ENCODE assay signal across 26 cellular contexts in genomic region chr1:206788487-206789050, GRCh38. TPM values are rescaled to one million over a fixed set of nuclear protein-coding genes. Genes with fewer than 3 reads are reported as not detected.
DNase-seq lines count a peak whose midpoint lies in the region; ATAC-seq, FAIRE-seq and TF ChIP-seq lines count a peak whose summit lies in the region.
"Had no signal": no experiment of that assay in that cellular context is flagged by ENCODE, and none has a peak within 500 bp of the region (broad histone marks: within the 10 kb centered on the region; RNA-seq: fewer than 3 reads in every experiment).

No MANE protein-coding gene starts in this region.

- no TSS peak for BruUV-seq in IMR-90 (replicated peaks; lab: Mats Ljungman, UMichigan)
- BruUV-seq in K562 (replicated peaks; lab: Mats Ljungman, UMichigan): no TSS peak

- H2BK15ac ChIP-seq in IMR-90 (ENCODE audit: low read depth, low read length): no peak overlapping the region

- H3K4me1 ChIP-seq in IMR-90 (ENCODE audit: control insufficient read depth, insufficient read depth, low read length) (peaks cover 5% of the 10 kb centered on the region), K562 (replicated peaks in 1 of 2; ENCODE audit: control insufficient read depth in 2 of 2, insufficient read depth in 2 of 2, low read length in 2 of 2) (no peaks in the 10 kb centered on the region; a peak in 1 of 5 replicates)
- H3K4me1 ChIP-seq: BE2C had no signal

- dilution Hi-C loops in IMR-90 (cut with HindIII; ENCODE audit: low sequenced_read_pairs, unreplicated experiment): no loop called here

- no peak overlapping the region for H2BK5ac ChIP-seq in IMR-90 (ENCODE audit: low read depth, low read length, poor library complexity, severe bottlenecking)

- no peaks in the 10 kb centered on the region for H3K79me1 ChIP-seq in IMR-90 (ENCODE audit: low read depth in 1 of 2, low read length in 2 of 2)

- no peak overlapping the region for H3K56ac ChIP-seq in IMR-90 (ENCODE audit: extremely low read depth, insufficient read depth, low read length)

- H3K4me1 Mint-ChIP-seq in stimulated activated naive B cell treated with anti-CD40 and anti-IgM and Interleukin-4, amounts not matched to agents 10 μg/mL and 1 μg/mL and 100 μg/mL, for 72 hours: peaks cover 67 to 89% of the 10 kb centered on the region in 2 donors
- H3K4me1 Mint-ChIP-seq in progenitor cell of endocrine pancreas (ENCODE audit: low read depth): no peaks in the 10 kb centered on the region

- H3K9ac ChIP-seq in IMR-90 (ENCODE audit: low read depth, low read length) (no peak overlapping the region), K562 (ENCODE audit: insufficient read depth in 1 of 2, low read depth in 2 of 2, low read length in 2 of 2) (no peak overlapping the region)
- H3K9ac ChIP-seq: BLaER1 treated with 17β-estradiol and CSF1 and Interleukin-3, amounts not matched to agents 10 nM and 100 nM had no signal

- CTCF ChIA-PET in IMR-90 (lab: Yijun Ruan, JAX) (no interaction called here), K562 (lab: Yijun Ruan, JAX; ENCODE audit: low intra/inter-chr PET ratio) (no interaction called here)

- H4K20me1 ChIP-seq in IMR-90 (ENCODE audit: insufficient read depth, low read length) (no peaks in the 10 kb centered on the region), K562 (replicated peaks; ENCODE audit: control insufficient read depth, insufficient read depth, low read length) (no peaks in the 10 kb centered on the region)
- H4K20me1 ChIP-seq: BLaER1 treated with 17β-estradiol and CSF1 and Interleukin-3, amounts not matched to agents 10 nM and 100 nM had no signal

- H3K9me1 ChIP-seq in IMR-90 (ENCODE audit: insufficient read depth, low read length) (peaks cover 8% of the 10 kb centered on the region; the same call in 1 of the 2 replicates), K562 (ENCODE audit: control insufficient read depth, insufficient read depth, low read length) (no peaks in the 10 kb centered on the region)

- H3K4me2 ChIP-seq in IMR-90 (ENCODE audit: low read depth, low read length) (no peak overlapping the region), K562 (ENCODE audit: insufficient read depth, low read length) (no peak overlapping the region)
- H3K4me2 ChIP-seq: GM23338 had no signal

- H3K9me3 ChIP-seq in IMR-90 (ENCODE audit: control insufficient read depth, insufficient read depth, low read length) (no peaks in the 10 kb centered on the region), K562 (replicated peaks; ENCODE audit: control insufficient read depth, insufficient read depth, low read depth, low read length) (no peaks in the 10 kb centered on the region)
- H3K9me3 ChIP-seq: BE2C; BLaER1 treated with 17β-estradiol and CSF1 and Interleukin-3, amounts not matched to agents 10 nM and 100 nM had no signal

- FAIRE-seq in K562 (lab: Jason Lieb, UNC): no peak
- FAIRE-seq: A204.1, D721Med, G401.6 had no signal

- H3K27ac ChIP-seq in IMR-90 (ENCODE audit: insufficient read depth, low read length) (no peak overlapping the region), K562 (ENCODE audit: extremely low read depth, low read depth, low read length) (no peak overlapping the region)
- H3K27ac ChIP-seq: 22Rv1; BLaER1 treated with 17β-estradiol and CSF1 and Interleukin-3, amounts not matched to agents 10 nM and 100 nM had no signal

- H3K27me3 ChIP-seq in IMR-90 (ENCODE audit: control insufficient read depth, insufficient read depth, low read length): no peaks in the 10 kb centered on the region; the same call in 1 of the 2 replicates
- H3K27me3 ChIP-seq in K562 (ENCODE audit: control insufficient read depth in 2 of 2, insufficient read depth in 2 of 2, low read length in 2 of 2): peaks cover 60 to 68% of the 10 kb centered on the region in 2 experiments
- H3K27me3 ChIP-seq: BE2C had no signal

- H3K36me3 ChIP-seq in IMR-90 (ENCODE audit: control insufficient read depth, insufficient read depth, low read length) (no peaks in the 10 kb centered on the region), K562 (ENCODE audit: control insufficient read depth, insufficient read depth, low read length) (no peaks in the 10 kb centered on the region)
- H3K36me3 ChIP-seq: BE2C; BLaER1 treated with 17β-estradiol and CSF1 and Interleukin-3, amounts not matched to agents 10 nM and 100 nM had no signal

- TF ChIP-seq POLR2A in IMR-90 (IDR thresholded peaks at IDR 0.05; ENCODE audit: low read depth, low read length) (no peak), K562 (conservative IDR thresholded peaks at IDR 0.05) (no peak)

- no peak overlapping the region for H3K4me3 Mint-ChIP-seq in stimulated activated naive B cell treated with anti-CD40 and anti-IgM and Interleukin-4, amounts not matched to agents 10 μg/mL and 1 μg/mL and 100 μg/mL, for 72 hours
- H3K4me3 Mint-ChIP-seq in progenitor cell of endocrine pancreas (ENCODE audit: low read depth): no peak overlapping the region
- H3K4me3 Mint-ChIP-seq: CD14-positive monocyte; CD4-positive, alpha-beta T cell; GM23338; H9 had no signal

- POLR2A ChIA-PET in IMR-90 (lab: Charles Lee; ENCODE audit: unreplicated experiment) (no interaction called here), K562 (lab: Yijun Ruan, JAX) (no interaction called here)

- H2AK5ac ChIP-seq in IMR-90 (ENCODE audit: low read depth, low read length): no peak overlapping the region; the same call in 1 of the 2 replicates

- no CpG with 5 or more reads among the region's 3 CpGs for WGBS in IMR-90 (ENCODE audit: extremely low coverage in 2 of 2, insufficient read length in 1 of 2), 2 experiments
- WGBS in K562 (ENCODE audit: insufficient coverage, low coverage, missing lambda C conversion rate): 3% methylated on average over 3 of the region's 3 CpGs

- no peak for TF ChIP-seq EP300 in K562 (IDR thresholded peaks at IDR 0.05; ENCODE audit: low read length)

- TF ChIP-seq CTCF in IMR-90 (conservative IDR thresholded peaks at IDR 0.05; ENCODE audit: low read depth, low read length): no peak
- TF ChIP-seq CTCF in K562 (IDR thresholded peaks at IDR 0.05 in 2 of 3, conservative IDR thresholded peaks at IDR 0.05 in 1 of 3; ENCODE audit: insufficient read depth in 2 of 3, low read depth in 1 of 3, low read length in 3 of 3): no peak
- no peak for TF ChIP-seq CTCF in progenitor cell of endocrine pancreas (IDR thresholded peaks at IDR 0.05; ENCODE audit: unreplicated experiment)

- no peak overlapping the region for H2BK120ac ChIP-seq in IMR-90 (ENCODE audit: low read depth, low read length)

- H3K18ac ChIP-seq in IMR-90 (ENCODE audit: low read depth, low read length): no peak overlapping the region

- H4K8ac ChIP-seq in IMR-90 (ENCODE audit: low read depth in 2 of 2, low read length in 2 of 2): no peak overlapping the region

- peaks cover 0 to 2% of the 10 kb centered on the region in 2 donors for H3K9me3 Mint-ChIP-seq in stimulated activated naive B cell treated with anti-CD40 and anti-IgM and Interleukin-4, amounts not matched to agents 10 μg/mL and 1 μg/mL and 100 μg/mL, for 72 hours
- no peaks in the 10 kb centered on the region for H3K9me3 Mint-ChIP-seq in progenitor cell of endocrine pancreas (ENCODE audit: low read depth)
- H3K9me3 Mint-ChIP-seq: CD4-positive, alpha-beta T cell; CD8-positive, alpha-beta memory T cell; GM23338; H9 had no signal

- H3K79me2 ChIP-seq in K562 (ENCODE audit: control insufficient read depth, insufficient read depth, low read length): no peaks in the 10 kb centered on the region

- H2BK20ac ChIP-seq in IMR-90 (ENCODE audit: low read depth, low read length): no peak overlapping the region

- no peak overlapping the region for H4K5ac ChIP-seq in IMR-90 (ENCODE audit: low read depth, low read length)

- H2AK9ac ChIP-seq in IMR-90 (replicated peaks; ENCODE audit: low read depth, low read length, poor library complexity): no peak overlapping the region

- H3K27ac Mint-ChIP-seq in stimulated activated naive B cell treated with anti-CD40 and anti-IgM and Interleukin-4, amounts not matched to agents 10 μg/mL and 1 μg/mL and 100 μg/mL, for 72 hours: peak overlapping the region; percentile 10
- no peak overlapping the region for H3K27ac Mint-ChIP-seq in progenitor cell of endocrine pancreas
- H3K27ac Mint-ChIP-seq: CD4-positive, alpha-beta T cell; GM23338; H9 had no signal

- in situ Hi-C loops in IMR-90 (cut with MboI; ENCODE audit: low sequenced_read_pairs) (no loop called here), K562 (cut with MboI) (no loop called here)

- H3K27me3 Mint-ChIP-seq in stimulated activated naive B cell treated with anti-CD40 and anti-IgM and Interleukin-4, amounts not matched to agents 10 μg/mL and 1 μg/mL and 100 μg/mL, for 72 hours: peaks cover 0 to 4% of the 10 kb centered on the region in 2 donors
- peaks cover 22% of the 10 kb centered on the region for H3K27me3 Mint-ChIP-seq in progenitor cell of endocrine pancreas
- H3K27me3 Mint-ChIP-seq: CD4-positive, alpha-beta T cell; CD8-positive, alpha-beta memory T cell had no signal

- no peak overlapping the region for H3K4ac ChIP-seq in IMR-90 (ENCODE audit: low read depth, low read length)

- H2AFZ ChIP-seq in IMR-90 (replicated peaks; ENCODE audit: low read length, poor library complexity): no peak overlapping the region
- no peak overlapping the region for H2AFZ ChIP-seq in K562 (ENCODE audit: low read depth, low read length)
- H2AFZ ChIP-seq: GM23338 had no signal

- DNase-seq in activated CD8-positive, alpha-beta memory T cell treated with anti-CD3 and anti-CD28 coated beads for 24 hours: peak; percentile 50
- DNase-seq in activated CD8-positive, alpha-beta memory T cell treated with anti-CD3 and anti-CD28 coated beads, Interleukin-2, amount 50 U/mL, for 4 hours: no peak
- no peak for DNase-seq in IMR-90
- DNase-seq in K562 (ENCODE audit: extremely low read depth in 1 of 4, low spot score in 3 of 4): no peak
- DNase-seq in stimulated activated naive B cell treated with anti-CD40 and anti-IgM and Interleukin-4, amounts not matched to agents 10 μg/mL and 1 μg/mL and 100 μg/mL, for 72 hours: no peak
- DNase-seq in progenitor cell of endocrine pancreas (ENCODE audit: low spot score, unreplicated experiment): no peak
- DNase-seq in cerebellar nuclear complex (lab: John Stamatoyannopoulos, UW): no peak
- DNase-seq: AML-193; BE2C; CD4-positive, alpha-beta T cell; CD8-positive, alpha-beta memory T cell; DMS 273 treated with DMSO at 0.1 percent for 48 hours; DMS79 treated with DMSO at 0.1 percent for 48 hours; H9 had no signal

- H3K36me3 Mint-ChIP-seq in stimulated activated naive B cell treated with anti-CD40 and anti-IgM and Interleukin-4, amounts not matched to agents 10 μg/mL and 1 μg/mL and 100 μg/mL, for 72 hours: no peaks in the 10 kb centered on the region
- H3K36me3 Mint-ChIP-seq in progenitor cell of endocrine pancreas (ENCODE audit: insufficient read depth): no peaks in the 10 kb centered on the region
- H3K36me3 Mint-ChIP-seq: CD8-positive, alpha-beta memory T cell had no signal

- TF ChIP-seq RAD21 in IMR-90 (IDR thresholded peaks at IDR 0.05; ENCODE audit: low read length): no peak
- no peak for TF ChIP-seq RAD21 in K562 (CRISPR knock-in tag; conservative IDR thresholded peaks at IDR 0.05 in 1 of 2, IDR thresholded peaks at IDR 0.05 in 1 of 2)

- no peak overlapping the region for H3K14ac ChIP-seq in IMR-90 (replicated peaks; ENCODE audit: low read depth, low read length)

- no peak for ATAC-seq in IMR-90 (ENCODE audit: low read depth)
- ATAC-seq in K562: no peak
- no peak for ATAC-seq in stimulated activated naive B cell treated with anti-CD40 and anti-IgM and Interleukin-4, amounts not matched to agents 10 μg/mL and 1 μg/mL and 100 μg/mL, for 72 hours (replicated peaks)
- no peak for ATAC-seq in HG03097 (IDR thresholded peaks at IDR 0.05; ENCODE audit: low FRiP score, unreplicated experiment)
- ATAC-seq: GM23338, HCT116 had no signal

- intact Hi-C loops in IMR-90 (cut with micrococcal nuclease): no loop called here
- intact Hi-C loops in K562 (cut with micrococcal nuclease): no loop called here

- no peak overlapping the region for H4K91ac ChIP-seq in IMR-90 (ENCODE audit: insufficient read depth, low read depth, low read length)

- no peak overlapping the region for H3K4me3 ChIP-seq in IMR-90 (ENCODE audit: insufficient read depth, low read depth, low read length)
- H3K4me3 ChIP-seq in K562: no peak overlapping the region
- H3K4me3 ChIP-seq: BLaER1 treated with 17β-estradiol and CSF1 and Interleukin-3, amounts not matched to agents 10 nM and 100 nM; GM23338 had no signal

- 0 out of 2 replicates have a peak overlapping the region, but pooled peaks have one; percentile 9 for H3K23ac ChIP-seq in IMR-90 (ENCODE audit: low read depth, low read length)

RNA-seq across cellular contexts. Expression of gene IL10, which starts 16.3 kb away (rescaled TPM):
- not detected in 2 replicates for total RNA-seq in IMR-90 (2012; rRNA removed)
- not detected in 2 replicates for polyA plus RNA-seq in IMR-90 (2012; rRNA removed)
- not detected in 2 replicates for polyA plus RNA-seq in IMR-90 (2012; cell fraction: cytosol; rRNA removed)
- polyA plus RNA-seq in IMR-90 (2012; cell fraction: nucleus; rRNA removed; ENCODE audit: low replicate concordance): not detected in 2 replicates
- total RNA-seq in K562 (2011; cell fraction: chromatin; rRNA removed; ENCODE audit: low replicate concordance): not detected in 2 replicates
- total RNA-seq in K562 (2011; cell fraction: nucleolus; rRNA removed): not detected in 2 replicates
- not detected in 2 replicates for total RNA-seq in K562 (2011; cell fraction: nucleoplasm; rRNA removed)
- not detected in 2 replicates for total RNA-seq in K562 (2014; rRNA removed)
- not detected in 2 replicates for total RNA-seq in K562 (2014; rRNA removed; fragmentation: Illumina TruSeq; extraction: Trizol)
- not detected in 2 replicates for total RNA-seq in K562 (2015; rRNA removed; fragmentation: Illumina TruSeq; extraction: Trizol)
- not detected in 2 replicates for total RNA-seq in K562 (2021)
- 0.05 and 0.29 TPM in 2 replicates for polyA plus RNA-seq in K562 (2011; rRNA removed)
- polyA plus RNA-seq in K562 (2011; cell fraction: cytosol; rRNA removed): 0.66 TPM in 1 of 2 replicates, not detected in the other
- polyA plus RNA-seq in K562 (2011; cell fraction: nucleus; rRNA removed): 0.49 TPM in 1 of 2 replicates, not detected in the other
- polyA plus RNA-seq in K562 (2012): 0.13 and 0.58 TPM in 2 replicates
- polyA plus RNA-seq in K562 (2014; fragmentation: Illumina TruSeq; extraction: Trizol): not detected in 2 replicates
- not detected for polyA plus RNA-seq in K562 (2014; fragmentation: Nextera tagmentation; extraction: Ambion mirVana)
- polyA plus RNA-seq in K562 (2014; rRNA removed): not detected in 2 replicates
- polyA minus RNA-seq in K562 (2011; rRNA and poly(A)+ RNA removed): not detected in 2 replicates
- not detected in 2 replicates for polyA minus RNA-seq in K562 (2011; cell fraction: cytosol; rRNA and poly(A)+ RNA removed)
- 0.89 TPM in 1 of 2 replicates, not detected in the other for polyA minus RNA-seq in K562 (2011; cell fraction: nucleus; rRNA and poly(A)+ RNA removed)
- not detected in 2 replicates for total RNA-seq in progenitor cell of endocrine pancreas
- total RNA-seq: Daoy, GM23338, H4, H9 had no signal
- polyA plus RNA-seq: AG04450, GM23338 had no signal

RNA-seq across cellular contexts. Expression of gene IL19, which starts 18.0 kb away (rescaled TPM):
- total RNA-seq in IMR-90 (2012; rRNA removed) (not detected in 2 replicates), K562 (2014; rRNA removed) (not detected in 2 replicates), K562 (2014; rRNA removed; fragmentation: Illumina TruSeq; extraction: Trizol) (not detected in 2 replicates), K562 (2015; rRNA removed; fragmentation: Illumina TruSeq; extraction: Trizol) (not detected in 2 replicates), K562 (2021) (not detected in 2 replicates), progenitor cell of endocrine pancreas (not detected in 2 replicates)
- polyA plus RNA-seq in IMR-90 (2012; rRNA removed) (not detected in 2 replicates), K562 (2011; rRNA removed) (not detected in 2 replicates), K562 (2014; fragmentation: Illumina TruSeq; extraction: Trizol) (not detected in 2 replicates), K562 (2014; fragmentation: Nextera tagmentation; extraction: Ambion mirVana) (not detected), K562 (2014; rRNA removed) (not detected in 2 replicates)
- not detected in 2 replicates for polyA plus RNA-seq in IMR-90 (2012; cell fraction: cytosol; rRNA removed)
- polyA plus RNA-seq in IMR-90 (2012; cell fraction: nucleus; rRNA removed; ENCODE audit: low replicate concordance): not detected in 2 replicates
- not detected in 2 replicates for total RNA-seq in K562 (2011; cell fraction: chromatin; rRNA removed; ENCODE audit: low replicate concordance)
- not detected in 2 replicates for total RNA-seq in K562 (2011; cell fraction: nucleolus; rRNA removed)
- total RNA-seq in K562 (2011; cell fraction: nucleoplasm; rRNA removed): not detected in 2 replicates
- not detected in 2 replicates for polyA plus RNA-seq in K562 (2011; cell fraction: cytosol; rRNA removed)
- polyA plus RNA-seq in K562 (2011; cell fraction: nucleus; rRNA removed): not detected in 2 replicates
- not detected in 2 replicates for polyA plus RNA-seq in K562 (2012)
- polyA minus RNA-seq in K562 (2011; rRNA and poly(A)+ RNA removed): not detected in 2 replicates
- polyA minus RNA-seq in K562 (2011; cell fraction: cytosol; rRNA and poly(A)+ RNA removed): not detected in 2 replicates
- polyA minus RNA-seq in K562 (2011; cell fraction: nucleus; rRNA and poly(A)+ RNA removed): not detected in 2 replicates
- total RNA-seq: CD4-positive, alpha-beta T cell; CD8-positive, alpha-beta memory T cell; Daoy; GM23338; H4; H9 had no signal
- polyA plus RNA-seq: CD14-positive monocyte; CD8-positive, alpha-beta memory T cell; GM23338 had no signal
